In the genomic region with DNA sequence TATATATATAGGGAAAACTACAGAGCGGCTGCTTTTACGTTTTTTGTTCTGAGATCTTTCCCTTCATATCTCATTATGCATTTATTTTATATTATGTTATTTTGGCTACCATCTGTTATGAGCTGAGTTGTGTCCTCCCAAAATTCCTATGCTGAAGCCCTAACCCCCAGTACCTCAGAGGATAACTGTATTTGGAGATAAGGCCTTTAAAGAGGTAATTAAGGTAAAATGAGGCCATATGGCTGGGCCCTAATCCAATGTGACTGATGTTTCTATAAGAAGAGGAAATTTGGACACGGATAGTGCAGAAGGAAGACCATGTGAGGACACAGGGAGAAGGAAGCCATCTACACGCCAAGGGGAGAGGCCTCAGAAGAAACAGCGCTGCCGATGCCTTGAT, we compare ENCODE assay signal across 14 cellular contexts.
DNase-seq lines count a peak whose midpoint lies in the region; ATAC-seq and TF ChIP-seq lines count a peak whose summit lies in the region.
"Had no signal": no experiment of that assay in that cellular context is flagged by ENCODE, and none has a peak within 500 bp of the region (broad histone marks: within the 10 kb centered on the region; RNA-seq: fewer than 3 reads in every experiment).

No MANE protein-coding gene starts in this region.

- H3K36me3 ChIP-seq in SK-N-SH (replicated peaks in 1 of 2; ENCODE audit: control insufficient read depth in 1 of 2, insufficient read depth in 2 of 2, low read length in 1 of 2) (no peaks in the 10 kb centered on the region), esophagus muscularis mucosa (no peaks in the 10 kb centered on the region), SJCRH30 (no peaks in the 10 kb centered on the region)
- H3K36me3 ChIP-seq: BLaER1, HAP-1 had no signal

- H3K79me2 ChIP-seq in SK-N-SH (ENCODE audit: insufficient read depth): no peaks in the 10 kb centered on the region

- no peak for ATAC-seq in GM19328 (IDR thresholded peaks at IDR 0.05; ENCODE audit: unreplicated experiment)
- ATAC-seq: GM12878 had no signal

- H2AFZ ChIP-seq in SK-N-SH (ENCODE audit: low read depth): no peak overlapping the region

- TF ChIP-seq CTCF in SK-N-SH (IDR thresholded peaks at IDR 0.05) (no peak), esophagus muscularis mucosa (IDR thresholded peaks at IDR 0.05) (no peak)

- H3K27me3 ChIP-seq in SK-N-SH (ENCODE audit: insufficient read depth) (no peaks in the 10 kb centered on the region), esophagus muscularis mucosa (no peaks in the 10 kb centered on the region), SJCRH30 (no peaks in the 10 kb centered on the region)
- H3K27me3 ChIP-seq: BLaER1 had no signal

- CTCF ChIA-PET in SK-N-SH (lab: Yijun Ruan, JAX): interaction anchor here (0.6 to 0.9 kb wide), 2 partner anchors 462 to 800 kb away, joined by 3 read pairs; no protein-coding TSS in a partner anchor

- no peak for TF ChIP-seq POLR2A in esophagus muscularis mucosa (IDR thresholded peaks at IDR 0.05; ENCODE audit: low read depth)

- H3K4me2 ChIP-seq in SK-N-SH: no peak overlapping the region
- H3K4me2 ChIP-seq: BLaER1 had no signal

- no peaks in the 10 kb centered on the region for H3F3A ChIP-seq in SK-N-SH (replicated peaks; ENCODE audit: insufficient read depth)

- no peaks in the 10 kb centered on the region; a peak in 2 of 4 replicates for H3K4me1 ChIP-seq in SK-N-SH (ENCODE audit: control insufficient read depth in 1 of 2, insufficient read depth in 2 of 2, low read depth in 1 of 2, low read length in 1 of 2)
- H3K4me1 ChIP-seq in esophagus muscularis mucosa: peaks cover 0 to 9% (median 0%) of the 10 kb centered on the region in 4 donors
- H3K4me1 ChIP-seq in SJCRH30: no peaks in the 10 kb centered on the region
- H3K4me1 ChIP-seq: BLaER1, HAP-1 had no signal

- DNase-seq in NCI-H1694 (lab: John Stamatoyannopoulos, UW) (peak; percentile 17), NCI-H1694 treated with DMSO at 0.1 percent for 48 hours (lab: John Stamatoyannopoulos, UW) (no peak), SK-N-SH (no peak), esophagus muscularis mucosa (ENCODE audit: extremely low spot score) (peak; percentile 31), SJCRH30 (no peak), NK-92 (lab: John Stamatoyannopoulos, UW; ENCODE audit: unreplicated experiment) (no peak)
- DNase-seq: 8988T; AML-193; CD4-positive, CD25-positive, alpha-beta regulatory T cell; DMS79 had no signal

- no peak overlapping the region for H3K9ac ChIP-seq in SK-N-SH
- H3K9ac ChIP-seq: BLaER1 had no signal

- POLR2A ChIA-PET in SK-N-SH (lab: Yijun Ruan, JAX): no interaction called here

- H3K9me3 ChIP-seq in SK-N-SH (no peaks in the 10 kb centered on the region), esophagus muscularis mucosa (no peaks in the 10 kb centered on the region), SJCRH30 (replicated peaks) (peaks cover 9% of the 10 kb centered on the region; the same call in 1 of the 2 replicates)
- H3K9me3 ChIP-seq: BLaER1, HAP-1 had no signal

- TF ChIP-seq RAD21 in SK-N-SH (IDR thresholded peaks at IDR 0.05; ENCODE audit: low read length): no peak

- H3K4me3 ChIP-seq in SK-N-SH (ENCODE audit: low read depth in 2 of 2, low read length in 1 of 2) (no peak overlapping the region), esophagus muscularis mucosa (no peak overlapping the region), SJCRH30 (no peak overlapping the region)
- H3K4me3 ChIP-seq: BLaER1, GM12878, HAP-1 had no signal

- no peaks in the 10 kb centered on the region for H3K9me2 ChIP-seq in SK-N-SH

- 72% methylated on average over 6 of the region's 6 CpGs for WGBS in SK-N-SH (ENCODE audit: low lambda C conversion rate)
- WGBS in esophagus muscularis mucosa: 85% methylated on average over 6 of the region's 6 CpGs

- TF ChIP-seq EP300 in SK-N-SH (IDR thresholded peaks at IDR 0.05; ENCODE audit: borderline replicate concordance in 1 of 2, low read depth in 1 of 2, low read length in 1 of 2): no peak; a peak in 1 of 4 replicates
- no peak for TF ChIP-seq EP300 in esophagus muscularis mucosa (IDR thresholded peaks at IDR 0.05)

- no peaks in the 10 kb centered on the region for H4K20me1 ChIP-seq in SK-N-SH (ENCODE audit: insufficient read depth)
- H4K20me1 ChIP-seq: BLaER1 had no signal

- H3K27ac ChIP-seq in SK-N-SH (ENCODE audit: low read depth in 2 of 2, low read length in 1 of 2) (no peak overlapping the region), esophagus muscularis mucosa (replicated peaks in 1 of 4) (no peak overlapping the region), SJCRH30 (no peak overlapping the region)
- H3K27ac ChIP-seq: BLaER1 had no signal

- intact Hi-C loops in esophagus muscularis mucosa (cut with DNase I): no loop called here

TF ChIP-seq in SK-N-SH, 30 proteins besides CTCF, POLR2A, EP300 and RAD21:
- TF ChIP-seq, protein P1, sequence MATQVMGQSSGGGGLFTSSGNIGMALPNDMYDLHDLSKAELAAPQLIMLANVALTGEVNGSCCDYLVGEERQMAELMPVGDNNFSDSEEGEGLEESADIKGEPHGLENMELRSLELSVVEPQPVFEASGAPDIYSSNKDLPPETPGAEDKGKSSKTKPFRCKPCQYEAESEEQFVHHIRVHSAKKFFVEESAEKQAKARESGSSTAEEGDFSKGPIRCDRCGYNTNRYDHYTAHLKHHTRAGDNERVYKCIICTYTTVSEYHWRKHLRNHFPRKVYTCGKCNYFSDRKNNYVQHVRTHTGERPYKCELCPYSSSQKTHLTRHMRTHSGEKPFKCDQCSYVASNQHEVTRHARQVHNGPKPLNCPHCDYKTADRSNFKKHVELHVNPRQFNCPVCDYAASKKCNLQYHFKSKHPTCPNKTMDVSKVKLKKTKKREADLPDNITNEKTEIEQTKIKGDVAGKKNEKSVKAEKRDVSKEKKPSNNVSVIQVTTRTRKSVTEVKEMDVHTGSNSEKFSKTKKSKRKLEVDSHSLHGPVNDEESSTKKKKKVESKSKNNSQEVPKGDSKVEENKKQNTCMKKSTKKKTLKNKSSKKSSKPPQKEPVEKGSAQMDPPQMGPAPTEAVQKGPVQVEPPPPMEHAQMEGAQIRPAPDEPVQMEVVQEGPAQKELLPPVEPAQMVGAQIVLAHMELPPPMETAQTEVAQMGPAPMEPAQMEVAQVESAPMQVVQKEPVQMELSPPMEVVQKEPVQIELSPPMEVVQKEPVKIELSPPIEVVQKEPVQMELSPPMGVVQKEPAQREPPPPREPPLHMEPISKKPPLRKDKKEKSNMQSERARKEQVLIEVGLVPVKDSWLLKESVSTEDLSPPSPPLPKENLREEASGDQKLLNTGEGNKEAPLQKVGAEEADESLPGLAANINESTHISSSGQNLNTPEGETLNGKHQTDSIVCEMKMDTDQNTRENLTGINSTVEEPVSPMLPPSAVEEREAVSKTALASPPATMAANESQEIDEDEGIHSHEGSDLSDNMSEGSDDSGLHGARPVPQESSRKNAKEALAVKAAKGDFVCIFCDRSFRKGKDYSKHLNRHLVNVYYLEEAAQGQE (IDR thresholded peaks at IDR 0.05; ENCODE audit: low read depth, low read length): no peak
- TF ChIP-seq RCOR1 (IDR thresholded peaks at IDR 0.05; ENCODE audit: low read length) (peak; percentile 75), JUND (IDR thresholded peaks at IDR 0.05) (no peak)

Comparison
In these comparisons a context has a peak if more than half of its experiments do, and no peak if none do; other contexts are left out.
1. DNase-seq: peak in NCI-H1694 (single experiment) and esophagus muscularis mucosa (single experiment); none in NCI-H1694 treated with DMSO at 0.1 percent for 48 hours (single experiment), SK-N-SH (single experiment), SJCRH30 (0 of 2) and NK-92 (single experiment).